Comparison of ENCODE assay signal across 22 cellular contexts in the genomic region with DNA sequence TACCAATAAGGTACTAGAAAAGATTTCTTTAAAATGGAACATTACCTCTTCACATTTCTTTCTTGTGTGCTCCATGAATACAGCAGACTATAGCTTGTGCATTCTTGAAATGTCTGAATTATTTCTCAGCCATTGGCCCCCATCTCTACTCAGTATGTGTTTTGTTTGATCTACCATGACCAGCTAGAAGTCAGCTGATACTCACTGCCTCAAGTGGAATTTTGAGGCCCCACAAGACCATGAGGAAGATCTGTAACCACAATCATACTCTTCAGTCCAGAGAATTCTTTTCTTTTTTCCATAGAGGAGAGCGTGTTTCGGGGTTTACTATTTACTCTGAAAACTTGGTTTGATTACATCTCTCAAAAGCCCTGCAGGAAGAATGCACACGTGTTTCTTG.
DNase-seq lines count a peak whose midpoint lies in the region; ATAC-seq and TF ChIP-seq lines count a peak whose summit lies in the region.
"Had no signal": no experiment of that assay in that cellular context is flagged by ENCODE, and none has a peak within 500 bp of the region (broad histone marks: within the 10 kb centered on the region; RNA-seq: fewer than 3 reads in every experiment).

No MANE protein-coding gene starts in this region.

- TF ChIP-seq POLR2A in gastrocnemius medialis (IDR thresholded peaks at IDR 0.05) = no peak

- no peak for TF ChIP-seq CTCF in gastrocnemius medialis (IDR thresholded peaks at IDR 0.05 in 4 of 5, conservative IDR thresholded peaks at IDR 0.05 in 1 of 5)

- H3K27me3 ChIP-seq in gastrocnemius medialis = no peaks in the 10 kb centered on the region
- H3K27me3 ChIP-seq: BE2C; BLaER1 treated with 17β-estradiol and CSF1 and Interleukin-3, amounts not matched to agents 10 nM and 100 nM had no signal

- intact Hi-C loops in gastrocnemius medialis (cut with DNase I; ENCODE audit: low total_unique reads) = no loop called here

- ATAC-seq in gastrocnemius medialis = no peak
- ATAC-seq: A549 had no signal

- no peak overlapping the region for H3K4me3 ChIP-seq in gastrocnemius medialis
- H3K4me3 ChIP-seq: A549; BLaER1 treated with 17β-estradiol and CSF1 and Interleukin-3, amounts not matched to agents 10 nM and 100 nM; HAP-1 had no signal

- H3K27ac ChIP-seq in gastrocnemius medialis = no peak overlapping the region
- H3K27ac ChIP-seq: A549; BLaER1 treated with 17β-estradiol and CSF1 and Interleukin-3, amounts not matched to agents 10 nM and 100 nM had no signal

- H3K36me3 ChIP-seq in gastrocnemius medialis = no peaks in the 10 kb centered on the region
- H3K36me3 ChIP-seq: BE2C; BLaER1 treated with 17β-estradiol and CSF1 and Interleukin-3, amounts not matched to agents 10 nM and 100 nM; HAP-1 had no signal

- peak; percentile 71 for DNase-seq in astrocyte of the hippocampus (ENCODE audit: low read depth, low spot score)
- peak; percentile 91 for DNase-seq in foreskin melanocyte
- DNase-seq in kidney tubule cell (ENCODE audit: low spot score) = peak; percentile 73
- DNase-seq in renal cortical epithelial cell (ENCODE audit: low read depth) = peak; percentile 74
- DNase-seq in SIG-M5 treated with dmso at 0.1 percent for 504 hours (lab: John Stamatoyannopoulos, UW; ENCODE audit: unreplicated experiment) = no peak
- DNase-seq in NCI-H2227 treated with DMSO at 0.1 percent for 48 hours (lab: John Stamatoyannopoulos, UW) = no peak
- no peak for DNase-seq in gastrocnemius medialis
- DNase-seq: 8988T; ACHN; AML-193; BE2C; Calu3; CD4-positive, alpha-beta memory T cell; COR-L47; DMS53; DMS79 treated with DMSO at 0.1 percent for 48 hours; GF-D8; GOT3; HFFc6 had no signal

- in situ Hi-C loops in gastrocnemius medialis (cut with MboI; ENCODE audit: low sequenced_read_pairs in 4 of 4) = no loop called here

- no peaks in the 10 kb centered on the region for H3K4me1 ChIP-seq in gastrocnemius medialis
- H3K4me1 ChIP-seq: A549; BE2C; BLaER1 treated with 17β-estradiol and CSF1 and Interleukin-3, amounts not matched to agents 10 nM and 100 nM; HAP-1 had no signal

- no peaks in the 10 kb centered on the region for H3K9me3 ChIP-seq in gastrocnemius medialis
- H3K9me3 ChIP-seq: BE2C, HAP-1 had no signal

Comparison
In these comparisons a context has a peak if more than half of its experiments do, and no peak if none do; other contexts are left out.
1. DNase-seq: peak in astrocyte of the hippocampus (single experiment), foreskin melanocyte (single experiment), kidney tubule cell (single experiment) and renal cortical epithelial cell (single experiment); none in SIG-M5 treated with dmso at 0.1 percent for 504 hours (single experiment), NCI-H2227 treated with DMSO at 0.1 percent for 48 hours (single experiment) and gastrocnemius medialis (0 of 2).